Comparison of ENCODE assay signal across 20 cellular contexts in the genomic region with DNA sequence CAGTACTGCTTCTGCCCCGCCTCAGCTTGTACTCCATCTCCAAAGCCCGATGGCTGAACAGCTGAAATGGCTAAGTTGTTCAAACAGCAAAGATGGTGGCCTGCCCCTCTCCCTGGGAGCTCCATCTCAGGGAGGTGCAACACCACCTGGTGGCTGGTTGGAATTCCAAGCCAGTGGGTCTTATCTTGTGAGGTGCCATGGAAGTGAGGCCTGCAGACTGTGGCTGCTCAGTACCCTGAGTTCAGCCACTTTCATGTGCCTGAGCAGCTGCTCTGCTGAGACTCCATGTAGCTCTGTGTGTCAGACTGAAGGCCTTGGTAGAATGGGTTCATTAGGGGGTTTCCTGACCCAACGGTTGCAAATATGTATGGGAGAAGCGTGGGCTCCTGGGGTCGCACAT.
A peak's percentile ranks its signal among the peaks of the same experiment; 100 is the strongest.
DNase-seq lines count a peak whose midpoint lies in the region; ATAC-seq and TF ChIP-seq lines count a peak whose summit lies in the region.
"Had no signal": no experiment of that assay in that cellular context is flagged by ENCODE, and none has a peak within 500 bp of the region (broad histone marks: within the 10 kb centered on the region; RNA-seq: fewer than 3 reads in every experiment).

No MANE protein-coding gene starts in this region.

- peaks cover 0 to 4% (median 0%) of the 10 kb centered on the region in 5 donors for H3K36me3 Mint-ChIP-seq in naive thymus-derived CD4-positive, alpha-beta T cell
- H3K36me3 Mint-ChIP-seq: activated naive CD8-positive, alpha-beta T cell; CD4-positive, alpha-beta memory T cell; stimulated activated effector memory CD8-positive, alpha-beta T cell treated with anti-CD3 and anti-CD28 coated beads, Interleukin-12 subunit alpha, Interleukin-12 subunit beta, amount 100 ng/mL, for 72 hours had no signal

- POLR2A ChIA-PET in naive thymus-derived CD4-positive, alpha-beta T cell (lab: Charles Lee) = no interaction called here

- no peak overlapping the region for H3K4me2 ChIP-seq in DND-41 (ENCODE audit: insufficient read depth, low read length)

- H3K36me3 ChIP-seq in DND-41 (ENCODE audit: insufficient read depth, low read length) = no peaks in the 10 kb centered on the region
- no peaks in the 10 kb centered on the region for H3K36me3 ChIP-seq in naive thymus-derived CD4-positive, alpha-beta T cell (ENCODE audit: control insufficient read depth in 2 of 3, insufficient read depth in 3 of 3, low read length in 3 of 3)
- H3K36me3 ChIP-seq: cardiac muscle cell, transverse colon had no signal

- no peaks in the 10 kb centered on the region for H3K9me3 ChIP-seq in DND-41 (ENCODE audit: insufficient read depth, low read length, severe bottlenecking)
- H3K9me3 ChIP-seq in naive thymus-derived CD4-positive, alpha-beta T cell (ENCODE audit: control insufficient read depth in 2 of 3, low read length in 3 of 3) = no peaks in the 10 kb centered on the region

- no peak overlapping the region for H3K9ac ChIP-seq in DND-41 (ENCODE audit: low read depth, low read length)

- H3K4me3 ChIP-seq in DND-41 (ENCODE audit: low read depth in 1 of 2, low read length in 2 of 2) (no peak overlapping the region), GM12875 (ENCODE audit: low read depth, low read length) (no peak overlapping the region)
- no peak overlapping the region for H3K4me3 ChIP-seq in naive thymus-derived CD4-positive, alpha-beta T cell (ENCODE audit: low read length)
- H3K4me3 ChIP-seq: cardiac muscle cell, SK-N-MC, transverse colon had no signal

- no peak overlapping the region for H3K27ac Mint-ChIP-seq in naive thymus-derived CD4-positive, alpha-beta T cell
- H3K27ac Mint-ChIP-seq: activated naive CD8-positive, alpha-beta T cell; CD4-positive, alpha-beta memory T cell; natural killer cell; stimulated activated effector memory CD8-positive, alpha-beta T cell treated with anti-CD3 and anti-CD28 coated beads, Interleukin-12 subunit alpha, Interleukin-12 subunit beta, amount 100 ng/mL, for 72 hours had no signal

- H3K4me1 Mint-ChIP-seq in naive thymus-derived CD4-positive, alpha-beta T cell = peaks cover 0 to 2% (median 0%) of the 10 kb centered on the region in 7 donors
- H3K4me1 Mint-ChIP-seq: CD4-positive, alpha-beta memory T cell; stimulated activated effector memory CD8-positive, alpha-beta T cell treated with anti-CD3 and anti-CD28 coated beads, Interleukin-12 subunit alpha, Interleukin-12 subunit beta, amount 100 ng/mL, for 72 hours had no signal

- H3K4me1 ChIP-seq in DND-41 (ENCODE audit: insufficient read depth, low read length) (no peaks in the 10 kb centered on the region), foreskin keratinocyte (no peaks in the 10 kb centered on the region)
- H3K4me1 ChIP-seq in naive thymus-derived CD4-positive, alpha-beta T cell (ENCODE audit: control insufficient read depth in 2 of 2, insufficient read depth in 2 of 2, low read length in 2 of 2) = no peaks in the 10 kb centered on the region
- H3K4me1 ChIP-seq: transverse colon had no signal

- peaks cover 0 to 5% (median 0%) of the 10 kb centered on the region in 5 donors for H3K27me3 Mint-ChIP-seq in naive thymus-derived CD4-positive, alpha-beta T cell
- H3K27me3 Mint-ChIP-seq: activated naive CD8-positive, alpha-beta T cell; CD4-positive, alpha-beta memory T cell had no signal

- intact Hi-C loops in sciatic nerve (cut with DNase I) = loop anchor here (5.0 kb wide), 1 partner anchor 1386 kb away; no protein-coding TSS in a partner anchor
- intact Hi-C loops in naive thymus-derived CD4-positive, alpha-beta T cell (cut with micrococcal nuclease) = no loop called here

- TF ChIP-seq CTCF in DND-41 (IDR thresholded peaks at IDR 0.05; ENCODE audit: borderline replicate concordance, extremely low read depth, low read length, poor library complexity, severe bottlenecking) (peak; percentile 28), GM12875 (IDR thresholded peaks at IDR 0.05; ENCODE audit: borderline replicate concordance, insufficient read depth, low read depth, low read length) (0 out of 2 replicates have a peak, but pooled peaks have one; percentile 6), foreskin keratinocyte (conservative IDR thresholded peaks at IDR 0.05) (peak; percentile 35)

- H2AFZ ChIP-seq in DND-41 (ENCODE audit: low read depth, low read length) = no peak overlapping the region

- DNase-seq in DND-41 (no peak), OCI-M1 (lab: John Stamatoyannopoulos, UW) (peak; percentile 22), foreskin keratinocyte (no peak), sciatic nerve (ENCODE audit: low spot score) (no peak)
- no peak for DNase-seq in naive thymus-derived CD4-positive, alpha-beta T cell
- DNase-seq: activated T-cell treated with anti-CD3 and anti-CD28 coated beads for 4 hours; CD4-positive, alpha-beta memory T cell; effector memory CD4-positive, alpha-beta T cell; H7; natural killer cell; NCI-H2171; NK-92 treated with Interleukin-12 subunit alpha and Interleukin-12 subunit beta, amount 100 ng/mL, for 24 hours; right cardiac atrium; transverse colon had no signal

- no peak overlapping the region for H3K27ac ChIP-seq in DND-41 (ENCODE audit: low read length)
- H3K27ac ChIP-seq in foreskin keratinocyte = no peak overlapping the region
- no peak overlapping the region for H3K27ac ChIP-seq in naive thymus-derived CD4-positive, alpha-beta T cell (ENCODE audit: low read depth, low read length)
- H3K27ac ChIP-seq: cardiac muscle cell, SK-N-MC, transverse colon had no signal

- no peaks in the 10 kb centered on the region for H3K79me2 ChIP-seq in DND-41 (ENCODE audit: insufficient read depth, low read length)

- CTCF ChIA-PET in naive thymus-derived CD4-positive, alpha-beta T cell (lab: Charles Lee) = no interaction called here

- no peaks in the 10 kb centered on the region for H4K20me1 ChIP-seq in DND-41 (ENCODE audit: insufficient read depth, low read length)

- no peaks in the 10 kb centered on the region for H3K27me3 ChIP-seq in DND-41 (ENCODE audit: insufficient read depth, low read length, poor library complexity)
- H3K27me3 ChIP-seq in foreskin keratinocyte = no peaks in the 10 kb centered on the region
- no peaks in the 10 kb centered on the region for H3K27me3 ChIP-seq in naive thymus-derived CD4-positive, alpha-beta T cell (ENCODE audit: control insufficient read depth in 2 of 2, insufficient read depth in 2 of 2, low read length in 2 of 2)
- H3K27me3 ChIP-seq: cardiac muscle cell, transverse colon had no signal

- H3K9me3 Mint-ChIP-seq in naive thymus-derived CD4-positive, alpha-beta T cell = peaks cover 0 to 29% (median 14%) of the 10 kb centered on the region in 11 donors

- H3K4me3 Mint-ChIP-seq in naive thymus-derived CD4-positive, alpha-beta T cell = no peak overlapping the region
- H3K4me3 Mint-ChIP-seq: activated naive CD8-positive, alpha-beta T cell; CD4-positive, alpha-beta memory T cell; natural killer cell; stimulated activated effector memory CD8-positive, alpha-beta T cell treated with anti-CD3 and anti-CD28 coated beads, Interleukin-12 subunit alpha, Interleukin-12 subunit beta, amount 100 ng/mL, for 72 hours had no signal

- no peak; the same call in 2 of the 3 replicates for ATAC-seq in DND-41 (ENCODE audit: insufficient read depth, low read depth)
- ATAC-seq in foreskin keratinocyte = no peak
- ATAC-seq in sciatic nerve = no peak
- ATAC-seq in naive thymus-derived CD4-positive, alpha-beta T cell = no peak
- ATAC-seq in HG03457 (IDR thresholded peaks at IDR 0.05; ENCODE audit: unreplicated experiment) = no peak
- ATAC-seq: right cardiac atrium; stimulated activated effector memory CD8-positive, alpha-beta T cell treated with anti-CD3 and anti-CD28 coated beads, Interleukin-12 subunit alpha, Interleukin-12 subunit beta, amount 100 ng/mL, for 72 hours had no signal
